Comparison of ENCODE assay signal across 27 cellular contexts in genomic region chr4:173573725-173574124, GRCh38. TPM values are rescaled to one million over a fixed set of nuclear protein-coding genes. Genes with fewer than 3 reads are reported as not detected.
"Had no signal": no experiment of that assay in that cellular context is flagged by ENCODE, and none has a peak within 500 bp of the region (broad histone marks: within the 10 kb centered on the region; RNA-seq: fewer than 3 reads in every experiment).

No MANE protein-coding gene starts in this region.

- H2AFZ ChIP-seq: neural progenitor cell had no signal

- DNase-seq: colonic mucosa; effector CD8-positive, alpha-beta T cell; endodermal cell; head of caudate nucleus; mucosa of descending colon; naive thymus-derived CD4-positive, alpha-beta T cell; right cardiac atrium; spleen; stimulated activated CD4-positive, alpha-beta T cell treated with anti-CD3 and anti-CD28 coated beads, Interleukin-4, amount 100 ng/mL, for 4 hours; stimulated activated naive CD8-positive, alpha-beta T cell treated with anti-CD3 and anti-CD28 coated beads, Interleukin-15, Interleukin-2, amounts not matched to agents 100 U/mL and 50 U/mL, for 24 hours; upper lobe of right lung had no signal

- H3K4me2 ChIP-seq: neural progenitor cell had no signal

- ATAC-seq: esophagus mucosa; left lobe of liver; mucosa of descending colon; naive thymus-derived CD4-positive, alpha-beta T cell; right cardiac atrium; stimulated activated memory B cell treated with anti-CD40 and anti-IgM and Interleukin-4, amounts not matched to agents 10 μg/mL and 1 μg/mL and 100 μg/mL, for 72 hours; stimulated activated naive CD8-positive, alpha-beta T cell treated with anti-CD3 and anti-CD28 coated beads, Interleukin-15, Interleukin-2, amounts not matched to agents 100 U/mL and 50 U/mL, for 24 hours; upper lobe of right lung had no signal

- H3K27ac ChIP-seq: colonic mucosa, epithelial cell of prostate, neural progenitor cell, prostate gland, skin epidermis, spleen, thoracic aorta, tibial nerve, upper lobe of right lung, vagina had no signal

- FAIRE-seq: frontal cortex, keratinocyte had no signal

- H3K9ac ChIP-seq: neural progenitor cell had no signal

- H3K4me1 ChIP-seq: colonic mucosa, prostate gland, spleen, tibial nerve, upper lobe of right lung, vagina had no signal

- H3K27me3 ChIP-seq: colonic mucosa, neural progenitor cell, tibial nerve, upper lobe of right lung, vagina had no signal

- H3K4me3 ChIP-seq: colonic mucosa, mucosa of descending colon, neural progenitor cell, prostate gland, skin epidermis, spleen, thoracic aorta, tibial nerve, upper lobe of right lung, vagina had no signal

- H3K9me3 ChIP-seq: colonic mucosa, mucosa of descending colon, prostate gland, spleen, thoracic aorta, tibial nerve, upper lobe of right lung, vagina had no signal

- H3K36me3 ChIP-seq: colonic mucosa, neural progenitor cell, prostate gland, spleen, thoracic aorta, tibial nerve, upper lobe of right lung, vagina had no signal

RNA-seq across cellular contexts. Expression of gene HAND2, which starts 43.7 kb away (rescaled TPM):
- total RNA-seq: chondrocyte; endodermal cell; frontal cortex; glomerular endothelial cell; lung microvascular endothelial cell; naive thymus-derived CD4-positive, alpha-beta T cell; renal cortical epithelial cell; upper lobe of right lung had no signal
- polyA plus RNA-seq: keratinocyte; naive thymus-derived CD4-positive, alpha-beta T cell had no signal
